ENCODE assay signal across 15 cellular contexts in the genomic region with DNA sequence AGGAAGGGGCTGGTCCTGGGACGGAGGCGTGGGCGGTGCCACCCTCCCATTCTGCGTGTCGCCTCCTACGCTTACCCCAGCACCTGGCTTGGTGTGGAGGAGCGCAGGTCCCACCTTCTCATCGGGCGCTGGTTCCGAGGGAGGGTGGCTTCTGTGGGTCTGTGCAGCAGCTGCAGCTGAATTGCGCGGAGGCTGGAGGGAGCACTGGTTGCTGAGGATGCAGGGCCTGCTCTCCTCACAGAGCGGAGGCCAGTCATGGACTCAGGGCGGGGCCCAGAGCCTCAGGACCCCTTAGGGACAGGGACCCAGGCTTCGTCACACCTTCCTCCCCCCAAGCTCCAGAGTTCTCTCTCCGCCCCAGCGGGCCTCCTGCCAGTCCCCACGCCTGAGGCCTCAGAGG.
DNase-seq lines count a peak whose midpoint lies in the region; ATAC-seq and TF ChIP-seq lines count a peak whose summit lies in the region.
"Had no signal": no experiment of that assay in that cellular context is flagged by ENCODE, and none has a peak within 500 bp of the region (broad histone marks: within the 10 kb centered on the region; RNA-seq: fewer than 3 reads in every experiment).

No MANE protein-coding gene starts in this region.

- no peak overlapping the region for H3K4ac ChIP-seq in mesendoderm (ENCODE audit: low read depth, low read length)

- no peaks in the 10 kb centered on the region for H3K79me2 ChIP-seq in mesendoderm (ENCODE audit: control insufficient read depth, insufficient read depth, low read length)

- no peak overlapping the region for H4K8ac ChIP-seq in mesendoderm (ENCODE audit: low read depth, low read length)

- H3K9me3 ChIP-seq in aorta (ENCODE audit: control insufficient read depth, low read length) (peaks cover 1% of the 10 kb centered on the region), HAP-1 (no peaks in the 10 kb centered on the region)

- no peaks in the 10 kb centered on the region for H3K27me3 Mint-ChIP-seq in chondrocyte (ENCODE audit: low read depth)
- H3K27me3 Mint-ChIP-seq: B cell had no signal

- H3K79me1 ChIP-seq in mesendoderm (ENCODE audit: low read length), result no peaks in the 10 kb centered on the region

- intact Hi-C loops in aorta (cut with DNase I), result no loop called here

- H3K27me3 ChIP-seq in mesendoderm (ENCODE audit: insufficient read depth, low read length, poor library complexity) (no peaks in the 10 kb centered on the region), aorta (ENCODE audit: control insufficient read depth in 1 of 2, insufficient read depth in 2 of 2, low read length in 1 of 2) (no peaks in the 10 kb centered on the region), HAP-1 (ENCODE audit: low read depth) (no peaks in the 10 kb centered on the region)
- H3K27me3 ChIP-seq: BLaER1 treated with 17β-estradiol and CSF1 and Interleukin-3, amounts not matched to agents 10 nM and 100 nM had no signal

- no peak overlapping the region for H3K18ac ChIP-seq in mesendoderm (ENCODE audit: low read length)

- ATAC-seq in stimulated activated effector memory CD8-positive, alpha-beta T cell treated with anti-CD3 and anti-CD28 coated beads, Interleukin-12 subunit alpha, Interleukin-12 subunit beta, amount 100 ng/mL, for 72 hours, result peak; percentile 35
- ATAC-seq in aorta (ENCODE audit: low FRiP score), result peak; percentile 38
- ATAC-seq: CD8-positive, alpha-beta T cell; GM23338; HepG2 had no signal

- peak overlapping the region; percentile 15 for H3K56ac ChIP-seq in mesendoderm (ENCODE audit: low read length)

- no peak overlapping the region for H2BK5ac ChIP-seq in mesendoderm (ENCODE audit: low read length)

- in situ Hi-C loops in HAP-1 (cut with MboI; ENCODE audit: low sequenced_read_pairs), result no loop called here

- H3K36me3 ChIP-seq in mesendoderm (ENCODE audit: control insufficient read depth, insufficient read depth, low read length), result no peaks in the 10 kb centered on the region
- no peaks in the 10 kb centered on the region for H3K36me3 ChIP-seq in aorta (ENCODE audit: control insufficient read depth in 1 of 2, insufficient read depth in 2 of 2, low read length in 1 of 2)
- no peaks in the 10 kb centered on the region for H3K36me3 ChIP-seq in HAP-1 (replicated peaks)
- H3K36me3 ChIP-seq: BLaER1 treated with 17β-estradiol and CSF1 and Interleukin-3, amounts not matched to agents 10 nM and 100 nM had no signal

- H3K4me3 ChIP-seq in mesendoderm (ENCODE audit: low read length) (no peak overlapping the region), aorta (ENCODE audit: low read length in 2 of 2) (no peak overlapping the region), HAP-1 (no peak overlapping the region)
- H3K4me3 ChIP-seq: BLaER1 treated with 17β-estradiol and CSF1 and Interleukin-3, amounts not matched to agents 10 nM and 100 nM; GM23338 had no signal

- H3K9me3 Mint-ChIP-seq in chondrocyte (ENCODE audit: low read depth), result peaks cover 6% of the 10 kb centered on the region
- no peaks in the 10 kb centered on the region for H3K9me3 Mint-ChIP-seq in stimulated activated effector memory CD8-positive, alpha-beta T cell treated with anti-CD3 and anti-CD28 coated beads, Interleukin-12 subunit alpha, Interleukin-12 subunit beta, amount 100 ng/mL, for 72 hours
- H3K9me3 Mint-ChIP-seq: GM23338 had no signal

- no peaks in the 10 kb centered on the region for H3K36me3 Mint-ChIP-seq in chondrocyte (ENCODE audit: low read depth)
- H3K36me3 Mint-ChIP-seq in stimulated activated effector memory CD8-positive, alpha-beta T cell treated with anti-CD3 and anti-CD28 coated beads, Interleukin-12 subunit alpha, Interleukin-12 subunit beta, amount 100 ng/mL, for 72 hours, result no peaks in the 10 kb centered on the region
- H3K36me3 Mint-ChIP-seq: CD8-positive, alpha-beta T cell had no signal

- H3K27ac ChIP-seq in mesendoderm (ENCODE audit: low read depth, low read length) (no peak overlapping the region), aorta (ENCODE audit: low read depth in 1 of 2, low read length in 2 of 2) (no peak overlapping the region)
- H3K27ac ChIP-seq: BLaER1 treated with 17β-estradiol and CSF1 and Interleukin-3, amounts not matched to agents 10 nM and 100 nM had no signal

- H3K4me1 ChIP-seq in mesendoderm (ENCODE audit: control insufficient read depth, low read depth, low read length), result no peaks in the 10 kb centered on the region
- no peaks in the 10 kb centered on the region for H3K4me1 ChIP-seq in aorta (ENCODE audit: control insufficient read depth in 1 of 2, insufficient read depth in 2 of 2, low read length in 2 of 2)
- no peaks in the 10 kb centered on the region for H3K4me1 ChIP-seq in HAP-1
- H3K4me1 ChIP-seq: BLaER1 treated with 17β-estradiol and CSF1 and Interleukin-3, amounts not matched to agents 10 nM and 100 nM had no signal

- H3K9ac ChIP-seq in mesendoderm (ENCODE audit: low read length), result no peak overlapping the region
- H3K9ac ChIP-seq: BLaER1 treated with 17β-estradiol and CSF1 and Interleukin-3, amounts not matched to agents 10 nM and 100 nM had no signal

- H3K4me3 Mint-ChIP-seq in chondrocyte (ENCODE audit: unreplicated experiment), result no peak overlapping the region
- no peak overlapping the region for H3K4me3 Mint-ChIP-seq in stimulated activated effector memory CD8-positive, alpha-beta T cell treated with anti-CD3 and anti-CD28 coated beads, Interleukin-12 subunit alpha, Interleukin-12 subunit beta, amount 100 ng/mL, for 72 hours
- H3K4me3 Mint-ChIP-seq: B cell; CD8-positive, alpha-beta T cell; GM23338 had no signal

- H3K4me2 ChIP-seq in mesendoderm (ENCODE audit: low read length), result no peak overlapping the region
- H3K4me2 ChIP-seq: BLaER1 treated with 17β-estradiol and CSF1 and Interleukin-3, amounts not matched to agents 10 nM and 100 nM; GM23338 had no signal

- TF ChIP-seq CTCF in chondrocyte (IDR thresholded peaks at IDR 0.05), result no peak

- no CpG with 5 or more reads among the region's 18 CpGs for WGBS in mesendoderm (ENCODE audit: extremely low coverage, insufficient coverage, low lambda C conversion rate)
- 95 to 96% methylated on average over 17 to 18 of the region's 18 CpGs for WGBS in aorta, 2 donors

- H3K23ac ChIP-seq in mesendoderm (ENCODE audit: low read length), result no peak overlapping the region

- H2BK120ac ChIP-seq in mesendoderm (ENCODE audit: low read depth, low read length), result no peak overlapping the region

- H2AK5ac ChIP-seq in mesendoderm (ENCODE audit: low read length), result no peak overlapping the region

- H2BK15ac ChIP-seq in mesendoderm (replicated peaks; ENCODE audit: low read depth), result no peak overlapping the region

- no peak overlapping the region for H4K5ac ChIP-seq in mesendoderm (ENCODE audit: low read length)

- DNase-seq in chondrocyte (ENCODE audit: low spot score) (peak; percentile 81), mesendoderm (no peak), aorta (peak in 1 of 2 donors; percentile 30), HAP-1 (ENCODE audit: low spot score in 2 of 2) (no peak)
- no peak for DNase-seq in stimulated activated effector memory CD8-positive, alpha-beta T cell treated with anti-CD3 and anti-CD28 coated beads, Interleukin-12 subunit alpha, Interleukin-12 subunit beta, amount 100 ng/mL, for 72 hours (ENCODE audit: low spot score in 2 of 2)
- DNase-seq in activated CD4-positive, alpha-beta T cell treated with anti-CD3 and anti-CD28 coated beads for 48 hours, result no peak
- DNase-seq in stimulated activated CD8-positive, alpha-beta memory T cell treated with anti-CD3 and anti-CD28 coated beads, Interleukin-4, amount 100 ng/mL, for 48 hours, result no peak
- DNase-seq: Calu3; CD8-positive, alpha-beta T cell; DMS79 treated with DMSO at 0.1 percent for 48 hours; GF-D8 had no signal

- no peaks in the 10 kb centered on the region for H3K4me1 Mint-ChIP-seq in chondrocyte (ENCODE audit: low read depth)
- H3K4me1 Mint-ChIP-seq in stimulated activated effector memory CD8-positive, alpha-beta T cell treated with anti-CD3 and anti-CD28 coated beads, Interleukin-12 subunit alpha, Interleukin-12 subunit beta, amount 100 ng/mL, for 72 hours, result no peaks in the 10 kb centered on the region
- H3K4me1 Mint-ChIP-seq: B cell, GM23338 had no signal

- H3K27ac Mint-ChIP-seq in chondrocyte (ENCODE audit: unreplicated experiment), result no peak overlapping the region
- no peak overlapping the region for H3K27ac Mint-ChIP-seq in stimulated activated effector memory CD8-positive, alpha-beta T cell treated with anti-CD3 and anti-CD28 coated beads, Interleukin-12 subunit alpha, Interleukin-12 subunit beta, amount 100 ng/mL, for 72 hours
- H3K27ac Mint-ChIP-seq: B cell; CD8-positive, alpha-beta T cell; GM23338 had no signal
